ENCODE assay signal across 1 cellular context in genomic region chr6:32843321-32843978, GRCh38.
TF ChIP-seq lines count a peak whose summit lies in the region.

No MANE protein-coding gene starts in this region.

TF ChIP-seq in HepG2, 621 proteins besides CTCF, POLR2A, EP300 and RAD21 (continues in another document):
- TF ChIP-seq, protein P1, sequence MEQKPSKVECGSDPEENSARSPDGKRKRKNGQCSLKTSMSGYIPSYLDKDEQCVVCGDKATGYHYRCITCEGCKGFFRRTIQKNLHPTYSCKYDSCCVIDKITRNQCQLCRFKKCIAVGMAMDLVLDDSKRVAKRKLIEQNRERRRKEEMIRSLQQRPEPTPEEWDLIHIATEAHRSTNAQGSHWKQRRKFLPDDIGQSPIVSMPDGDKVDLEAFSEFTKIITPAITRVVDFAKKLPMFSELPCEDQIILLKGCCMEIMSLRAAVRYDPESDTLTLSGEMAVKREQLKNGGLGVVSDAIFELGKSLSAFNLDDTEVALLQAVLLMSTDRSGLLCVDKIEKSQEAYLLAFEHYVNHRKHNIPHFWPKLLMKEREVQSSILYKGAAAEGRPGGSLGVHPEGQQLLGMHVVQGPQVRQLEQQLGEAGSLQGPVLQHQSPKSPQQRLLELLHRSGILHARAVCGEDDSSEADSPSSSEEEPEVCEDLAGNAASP (CRISPR knock-in tag; IDR thresholded peaks at IDR 0.05; ENCODE audit: borderline replicate concordance): 0 out of 2 replicates have a peak, but pooled peaks have one; percentile 8
- no peak for TF ChIP-seq CENPT (CRISPR knock-in tag; IDR thresholded peaks at IDR 0.05; ENCODE audit: low read depth)
- peak; percentile 7; the same call in 1 of the 2 replicates for TF ChIP-seq KAT8 (CRISPR knock-in tag; IDR thresholded peaks at IDR 0.05)
- TF ChIP-seq EEA1 (CRISPR knock-in tag; IDR thresholded peaks at IDR 0.05; ENCODE audit: borderline replicate concordance): no peak
- no peak for TF ChIP-seq MXI1 (IDR thresholded peaks at IDR 0.05; ENCODE audit: borderline replicate concordance, low read depth, low read length)
- no peak for TF ChIP-seq HNF4G (IDR thresholded peaks at IDR 0.05; ENCODE audit: borderline replicate concordance, low read depth, low read length)
- TF ChIP-seq HNF4G (CRISPR knock-in tag; IDR thresholded peaks at IDR 0.05; ENCODE audit: borderline replicate concordance, low read depth): no peak
- TF ChIP-seq FOXC1 (CRISPR knock-in tag; IDR thresholded peaks at IDR 0.05; ENCODE audit: borderline replicate concordance): 0 out of 2 replicates have a peak, but pooled peaks have one; percentile 55
- TF ChIP-seq, protein P2, sequence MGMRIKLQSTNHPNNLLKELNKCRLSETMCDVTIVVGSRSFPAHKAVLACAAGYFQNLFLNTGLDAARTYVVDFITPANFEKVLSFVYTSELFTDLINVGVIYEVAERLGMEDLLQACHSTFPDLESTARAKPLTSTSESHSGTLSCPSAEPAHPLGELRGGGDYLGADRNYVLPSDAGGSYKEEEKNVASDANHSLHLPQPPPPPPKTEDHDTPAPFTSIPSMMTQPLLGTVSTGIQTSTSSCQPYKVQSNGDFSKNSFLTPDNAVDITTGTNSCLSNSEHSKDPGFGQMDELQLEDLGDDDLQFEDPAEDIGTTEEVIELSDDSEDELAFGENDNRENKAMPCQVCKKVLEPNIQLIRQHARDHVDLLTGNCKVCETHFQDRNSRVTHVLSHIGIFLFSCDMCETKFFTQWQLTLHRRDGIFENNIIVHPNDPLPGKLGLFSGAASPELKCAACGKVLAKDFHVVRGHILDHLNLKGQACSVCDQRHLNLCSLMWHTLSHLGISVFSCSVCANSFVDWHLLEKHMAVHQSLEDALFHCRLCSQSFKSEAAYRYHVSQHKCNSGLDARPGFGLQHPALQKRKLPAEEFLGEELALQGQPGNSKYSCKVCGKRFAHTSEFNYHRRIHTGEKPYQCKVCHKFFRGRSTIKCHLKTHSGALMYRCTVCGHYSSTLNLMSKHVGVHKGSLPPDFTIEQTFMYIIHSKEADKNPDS (CRISPR knock-in tag; IDR thresholded peaks at IDR 0.05): 0 out of 2 replicates have a peak, but pooled peaks have one; percentile 16
- peak; percentile 68 for TF ChIP-seq ZBTB7A (CRISPR knock-in tag; IDR thresholded peaks at IDR 0.05)
- TF ChIP-seq KAT2B (IDR thresholded peaks at IDR 0.05; ENCODE audit: borderline replicate concordance, low read depth, low read length): no peak
- 0 out of 2 replicates have a peak, but pooled peaks have one; percentile 44 for TF ChIP-seq TSC22D2 (CRISPR knock-in tag; IDR thresholded peaks at IDR 0.05; ENCODE audit: borderline replicate concordance)
- 0 out of 2 replicates have a peak, but pooled peaks have one; percentile 26 for TF ChIP-seq ZNF263 (CRISPR knock-in tag; IDR thresholded peaks at IDR 0.05)
- TF ChIP-seq ZNF296 (CRISPR knock-in tag; conservative IDR thresholded peaks at IDR 0.05): no peak
- 0 out of 2 replicates have a peak, but pooled peaks have one; percentile 37 for TF ChIP-seq ZFP41 (CRISPR knock-in tag; IDR thresholded peaks at IDR 0.05; ENCODE audit: borderline replicate concordance)
- TF ChIP-seq POGZ (CRISPR knock-in tag; IDR thresholded peaks at IDR 0.05): no peak
- TF ChIP-seq GFI1 (CRISPR knock-in tag; IDR thresholded peaks at IDR 0.05; ENCODE audit: borderline replicate concordance): no peak
- no peak for TF ChIP-seq YY1 (IDR thresholded peaks at IDR 0.05; ENCODE audit: insufficient read depth, insufficient replicate concordance, low read depth, low read length)
- no peak for TF ChIP-seq CCDC6 (CRISPR knock-in tag; IDR thresholded peaks at IDR 0.05)
- TF ChIP-seq ZNF142 (CRISPR knock-in tag; IDR thresholded peaks at IDR 0.05): no peak
- TF ChIP-seq ZNF124 (CRISPR knock-in tag; IDR thresholded peaks at IDR 0.05): 0 out of 2 replicates have a peak, but pooled peaks have one; percentile 18
- TF ChIP-seq MBNL3 (CRISPR knock-in tag; conservative IDR thresholded peaks at IDR 0.05): no peak
- peak; percentile 50; the same call in 1 of the 2 replicates for TF ChIP-seq MTA1 (CRISPR knock-in tag; IDR thresholded peaks at IDR 0.05; ENCODE audit: borderline replicate concordance)
- 0 out of 2 replicates have a peak, but pooled peaks have one; percentile 12 for TF ChIP-seq ZNF572 (CRISPR knock-in tag; IDR thresholded peaks at IDR 0.05)
- TF ChIP-seq ZBTB25 (CRISPR knock-in tag; IDR thresholded peaks at IDR 0.05): 0 out of 2 replicates have a peak, but pooled peaks have one; percentile 16
- TF ChIP-seq, protein P3, sequence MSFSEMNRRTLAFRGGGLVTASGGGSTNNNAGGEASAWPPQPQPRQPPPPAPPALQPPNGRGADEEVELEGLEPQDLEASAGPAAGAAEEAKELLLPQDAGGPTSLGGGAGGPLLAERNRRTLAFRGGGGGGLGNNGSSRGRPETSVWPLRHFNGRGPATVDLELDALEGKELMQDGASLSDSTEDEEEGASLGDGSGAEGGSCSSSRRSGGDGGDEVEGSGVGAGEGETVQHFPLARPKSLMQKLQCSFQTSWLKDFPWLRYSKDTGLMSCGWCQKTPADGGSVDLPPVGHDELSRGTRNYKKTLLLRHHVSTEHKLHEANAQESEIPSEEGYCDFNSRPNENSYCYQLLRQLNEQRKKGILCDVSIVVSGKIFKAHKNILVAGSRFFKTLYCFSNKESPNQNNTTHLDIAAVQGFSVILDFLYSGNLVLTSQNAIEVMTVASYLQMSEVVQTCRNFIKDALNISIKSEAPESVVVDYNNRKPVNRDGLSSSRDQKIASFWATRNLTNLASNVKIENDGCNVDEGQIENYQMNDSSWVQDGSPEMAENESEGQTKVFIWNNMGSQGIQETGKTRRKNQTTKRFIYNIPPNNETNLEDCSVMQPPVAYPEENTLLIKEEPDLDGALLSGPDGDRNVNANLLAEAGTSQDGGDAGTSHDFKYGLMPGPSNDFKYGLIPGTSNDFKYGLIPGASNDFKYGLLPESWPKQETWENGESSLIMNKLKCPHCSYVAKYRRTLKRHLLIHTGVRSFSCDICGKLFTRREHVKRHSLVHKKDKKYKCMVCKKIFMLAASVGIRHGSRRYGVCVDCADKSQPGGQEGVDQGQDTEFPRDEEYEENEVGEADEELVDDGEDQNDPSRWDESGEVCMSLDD (CRISPR knock-in tag; IDR thresholded peaks at IDR 0.05; ENCODE audit: borderline replicate concordance): 0 out of 2 replicates have a peak, but pooled peaks have one; percentile 53
- TF ChIP-seq SALL1 (CRISPR knock-in tag; IDR thresholded peaks at IDR 0.05): peak; percentile 38
- TF ChIP-seq NBN (conservative IDR thresholded peaks at IDR 0.05): no peak
- TF ChIP-seq MEIS1 (CRISPR knock-in tag; IDR thresholded peaks at IDR 0.05; ENCODE audit: borderline replicate concordance): 0 out of 2 replicates have a peak, but pooled peaks have one; percentile 7
- TF ChIP-seq, protein P4, sequence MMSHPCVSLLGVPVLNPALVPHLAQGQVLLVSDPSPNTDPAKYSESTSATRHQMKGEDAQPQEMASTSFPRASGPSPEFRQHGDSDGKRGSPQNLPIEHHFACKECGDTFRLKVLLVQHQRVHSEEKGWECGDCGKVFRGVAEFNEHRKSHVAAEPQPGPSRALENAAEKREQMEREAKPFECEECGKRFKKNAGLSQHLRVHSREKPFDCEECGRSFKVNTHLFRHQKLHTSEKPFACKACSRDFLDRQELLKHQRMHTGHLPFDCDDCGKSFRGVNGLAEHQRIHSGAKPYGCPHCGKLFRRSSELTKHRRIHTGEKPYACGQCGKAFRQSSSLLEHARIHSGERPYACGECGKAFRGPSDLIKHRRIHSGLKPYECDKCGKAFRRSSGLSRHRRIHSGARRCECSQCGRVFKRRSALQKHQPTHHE (CRISPR knock-in tag; IDR thresholded peaks at IDR 0.05; ENCODE audit: borderline replicate concordance): no peak
- TF ChIP-seq MYC (CRISPR knock-in tag; IDR thresholded peaks at IDR 0.05; ENCODE audit: borderline replicate concordance): peak; percentile 24; the same call in 1 of the 2 replicates
- 0 out of 2 replicates have a peak, but pooled peaks have one; percentile 56 for TF ChIP-seq ZNF772 (CRISPR knock-in tag; IDR thresholded peaks at IDR 0.05)
- TF ChIP-seq MZF1 (CRISPR knock-in tag; IDR thresholded peaks at IDR 0.05; ENCODE audit: borderline replicate concordance): no peak
- no peak for TF ChIP-seq HOXA7 (CRISPR knock-in tag; IDR thresholded peaks at IDR 0.05)
- no peak for TF ChIP-seq ZNF546 (CRISPR knock-in tag; conservative IDR thresholded peaks at IDR 0.05)
- TF ChIP-seq ZBTB4 (CRISPR knock-in tag; IDR thresholded peaks at IDR 0.05; ENCODE audit: borderline replicate concordance): 0 out of 2 replicates have a peak, but pooled peaks have one; percentile 41
- TF ChIP-seq HOXA3 (CRISPR knock-in tag; IDR thresholded peaks at IDR 0.05): peak; percentile 17; the same call in 1 of the 2 replicates
